ENCODE assay signal across 10 cellular contexts in genomic region chr17:81422776-81423697, GRCh38. TPM values are rescaled to one million over a fixed set of nuclear protein-coding genes. Genes with fewer than 3 reads are reported as not detected.
A peak's percentile ranks its signal among the peaks of the same experiment; 100 is the strongest.
DNase-seq lines count a peak whose midpoint lies in the region; ATAC-seq and TF ChIP-seq lines count a peak whose summit lies in the region.
"Had no signal": no experiment of that assay in that cellular context is flagged by ENCODE, and none has a peak within 500 bp of the region (broad histone marks: within the 10 kb centered on the region; RNA-seq: fewer than 3 reads in every experiment).

No MANE protein-coding gene starts in this region.

- H3K27ac Mint-ChIP-seq in mesothelial cell of epicardium, result peak overlapping the region; percentile 64
- H3K27ac Mint-ChIP-seq in effector memory CD8-positive, alpha-beta T cell, result no peak overlapping the region
- H3K27ac Mint-ChIP-seq: CD4-positive, CD25-positive, alpha-beta regulatory T cell had no signal

- ATAC-seq in GM21447 (IDR thresholded peaks at IDR 0.05; ENCODE audit: unreplicated experiment), result no peak
- ATAC-seq in GM18909 (IDR thresholded peaks at IDR 0.05; ENCODE audit: poor library complexity, unreplicated experiment), result no peak
- ATAC-seq in effector memory CD8-positive, alpha-beta T cell (replicated peaks), result no peak

- H3K27me3 Mint-ChIP-seq in mesothelial cell of epicardium (ENCODE audit: low read depth), result no peaks in the 10 kb centered on the region
- peaks cover 5 to 29% of the 10 kb centered on the region in 2 donors for H3K27me3 Mint-ChIP-seq in effector memory CD8-positive, alpha-beta T cell

- no peaks in the 10 kb centered on the region for H3K9me3 Mint-ChIP-seq in mesothelial cell of epicardium
- H3K9me3 Mint-ChIP-seq in effector memory CD8-positive, alpha-beta T cell, result no peaks in the 10 kb centered on the region
- H3K9me3 Mint-ChIP-seq: CD4-positive, CD25-positive, alpha-beta regulatory T cell had no signal

- H3K27me3 ChIP-seq in MG63, result no peaks in the 10 kb centered on the region

- no peaks in the 10 kb centered on the region for H3K9me3 ChIP-seq in MG63

- no peaks in the 10 kb centered on the region for H3K36me3 Mint-ChIP-seq in mesothelial cell of epicardium
- H3K36me3 Mint-ChIP-seq in effector memory CD8-positive, alpha-beta T cell (ENCODE audit: insufficient read depth), result peaks cover 7% of the 10 kb centered on the region
- H3K36me3 Mint-ChIP-seq: CD4-positive, CD25-positive, alpha-beta regulatory T cell had no signal

- TF ChIP-seq CTCF in mesothelial cell of epicardium (IDR thresholded peaks at IDR 0.05; ENCODE audit: unreplicated experiment), result no peak

- peak; percentile 96 for DNase-seq in A172 (ENCODE audit: low spot score)
- DNase-seq in MG63, result peak; percentile 99
- DNase-seq in ecto neural progenitor cell (ENCODE audit: low spot score), result peak; percentile 76
- DNase-seq in mesothelial cell of epicardium (ENCODE audit: low spot score in 2 of 2, unreplicated experiment in 2 of 2), result peak in 1 of 2 experiments; percentile 56
- DNase-seq in NCI-H2227 treated with DMSO at 0.1 percent for 48 hours (lab: John Stamatoyannopoulos, UW), result no peak
- no peak for DNase-seq in effector memory CD8-positive, alpha-beta T cell
- DNase-seq: CD4-positive, CD25-positive, alpha-beta regulatory T cell; stimulated activated CD4-positive, alpha-beta T cell treated with anti-CD3 and anti-CD28 coated beads, Interleukin-15, amount 100 ng/mL, for 24 hours had no signal

- peaks cover 11% of the 10 kb centered on the region for H3K4me1 Mint-ChIP-seq in mesothelial cell of epicardium
- H3K4me1 Mint-ChIP-seq in effector memory CD8-positive, alpha-beta T cell (ENCODE audit: low read depth in 2 of 2), result peaks cover 0 to 4% of the 10 kb centered on the region in 2 donors

- no peak overlapping the region for H3K4me3 ChIP-seq in MG63

- peaks cover 4% of the 10 kb centered on the region; the same call in 1 of the 2 replicates for H3K36me3 ChIP-seq in MG63

- H3K4me3 Mint-ChIP-seq in mesothelial cell of epicardium, result no peak overlapping the region
- H3K4me3 Mint-ChIP-seq in effector memory CD8-positive, alpha-beta T cell, result no peak overlapping the region
- H3K4me3 Mint-ChIP-seq: CD4-positive, CD25-positive, alpha-beta regulatory T cell had no signal

RNA-seq across cellular contexts. Expression of gene BAHCC1, which starts 27.8 kb away (rescaled TPM):
- total RNA-seq in A172 (2014; rRNA removed; shearing (Covaris generic)), result 0.95 and 2.0 TPM in 2 replicates
- total RNA-seq in MG63 (2014; rRNA removed; shearing (Covaris generic); ENCODE audit: low replicate concordance), result 3.6 and 10.4 TPM in 2 replicates
- 34.9 to 36.4 TPM (median 35.1 TPM) in 3 replicates for total RNA-seq in mesothelial cell of epicardium

Comparison
In these comparisons a context has a peak if more than half of its experiments do, and no peak if none do; other contexts are left out.
1. DNase-seq: peak in A172 (single experiment), MG63 (single experiment) and ecto neural progenitor cell (single experiment); none in NCI-H2227 treated with DMSO at 0.1 percent for 48 hours (single experiment) and effector memory CD8-positive, alpha-beta T cell (0 of 3).